14 cellular contexts compared by ENCODE assay signal in the genomic region with DNA sequence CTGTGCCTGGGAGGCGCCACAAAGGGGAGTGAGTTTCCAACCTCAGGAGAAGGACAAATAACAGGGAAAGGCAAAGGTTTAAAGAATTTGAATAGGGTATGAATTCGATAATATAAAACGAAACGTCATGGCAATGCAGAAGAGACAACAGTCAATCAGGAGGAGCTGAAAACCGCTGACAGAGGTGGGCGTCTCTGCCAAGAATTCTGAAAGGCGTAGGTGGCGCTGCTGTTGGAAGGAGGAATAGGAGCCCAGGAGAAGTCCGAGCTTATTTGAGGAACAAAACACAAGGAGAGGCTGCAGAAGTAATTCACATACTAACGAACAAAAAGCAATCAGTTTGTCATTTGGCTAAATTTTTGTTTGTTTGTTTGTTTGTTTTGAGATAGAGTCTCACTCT.
A peak's percentile ranks its signal among the peaks of the same experiment; 100 is the strongest.
DNase-seq lines count a peak whose midpoint lies in the region; ATAC-seq, FAIRE-seq and TF ChIP-seq lines count a peak whose summit lies in the region.
"Had no signal": no experiment of that assay in that cellular context is flagged by ENCODE, and none has a peak within 500 bp of the region (broad histone marks: within the 10 kb centered on the region; RNA-seq: fewer than 3 reads in every experiment).

No MANE protein-coding gene starts in this region.

- TF ChIP-seq RAD21 in H1 (IDR thresholded peaks at IDR 0.05 in 1 of 2, conservative IDR thresholded peaks at IDR 0.05 in 1 of 2; ENCODE audit: low read depth in 2 of 2, low read length in 2 of 2), result peak; percentile 14 to 23; a peak in 2 of 4 replicates

- H4K5ac ChIP-seq in H1 (ENCODE audit: insufficient read length, low read depth, low read length), result no peak overlapping the region

- FAIRE-seq in H1 (lab: Jason Lieb, UNC), result no peak

- H2AFZ ChIP-seq in H1 (ENCODE audit: low read length), result no peak overlapping the region

- no peak overlapping the region for H3K18ac ChIP-seq in H1 (ENCODE audit: extremely low read depth, low read length)

- no peak overlapping the region for H3K4me3 ChIP-seq in LNCaP clone FGC (ENCODE audit: low read depth, low read length)
- no peak overlapping the region for H3K4me3 ChIP-seq in H1 (ENCODE audit: extremely low read depth in 1 of 4, insufficient read depth in 2 of 4, low read depth in 3 of 4, low read length in 4 of 4)
- H3K4me3 ChIP-seq: BLaER1 had no signal

- H3K4me2 ChIP-seq in H1 (ENCODE audit: insufficient read depth in 1 of 2, low read depth in 2 of 2, low read length in 2 of 2), result no peak overlapping the region
- H3K4me2 ChIP-seq: BLaER1 had no signal

- no peaks in the 10 kb centered on the region for H3K79me1 ChIP-seq in H1 (ENCODE audit: low read depth, low read length)

- no peaks in the 10 kb centered on the region for H3K79me2 ChIP-seq in H1 (ENCODE audit: control insufficient read depth in 1 of 2, insufficient read depth in 2 of 2, low read length in 2 of 2)

- H3K4me1 ChIP-seq in H1 (replicated peaks in 1 of 4; ENCODE audit: control insufficient read depth in 3 of 4, insufficient read depth in 4 of 4, low read length in 3 of 4), result no peaks in the 10 kb centered on the region

- DNase-seq in NCI-H82 (lab: John Stamatoyannopoulos, UW) (peak; percentile 3), NCI-H82 treated with DMSO at 0.1 percent for 48 hours (lab: John Stamatoyannopoulos, UW; ENCODE audit: unreplicated experiment) (no peak), LNCaP clone FGC (ENCODE audit: low read depth) (no peak), H1 (ENCODE audit: low read depth in 1 of 2, low spot score in 2 of 2) (no peak), putamen (ENCODE audit: low spot score) (peak; percentile 45), chondrocyte (ENCODE audit: low spot score) (no peak)
- DNase-seq in activated T-helper 1 cell treated with anti-CD3 and anti-CD28 coated beads, Interleukin-12 subunit alpha, Interleukin-12 subunit beta, Interleukin-2, Interleukin-4 antibody, amounts not matched to agents 30 ng/mL and 10 ng/mL and 1 ng/mL, durations not matched to agents 14 hours and 24 hours and 36 hours (ENCODE audit: low spot score), result no peak
- DNase-seq: 8988T; AML-193; CD4-positive, CD25-positive, alpha-beta regulatory T cell; H7 had no signal

- H3K23me2 ChIP-seq in H1 (ENCODE audit: low read depth, low read length), result no peaks in the 10 kb centered on the region

- no peak overlapping the region for H2BK120ac ChIP-seq in H1 (replicated peaks; ENCODE audit: low read depth, low read length)

- WGBS in H1 (ENCODE audit: extremely low coverage in 1 of 2, insufficient coverage in 1 of 2, insufficient read length in 1 of 2, insufficient replicate concordance in 2 of 2, low coverage in 1 of 2, low lambda C conversion rate in 2 of 2, missing lambda C conversion rate in 1 of 2), 2 experiments, result 84% methylated on average over 10 of the region's 10 CpGs; no CpG with 5 or more reads in 1 of the 2 experiments

- no peaks in the 10 kb centered on the region for H3K27me3 Mint-ChIP-seq in chondrocyte (ENCODE audit: low read depth)
- H3K27me3 Mint-ChIP-seq in activated T-helper 1 cell treated with anti-CD3 and anti-CD28 coated beads, Interleukin-12 subunit alpha, Interleukin-12 subunit beta, Interleukin-2, Interleukin-4 antibody, amounts not matched to agents 30 ng/mL and 10 ng/mL and 1 ng/mL, durations not matched to agents 14 hours and 24 hours and 36 hours (ENCODE audit: insufficient read depth), result peaks cover 2% of the 10 kb centered on the region

- no peak overlapping the region for H3K27ac ChIP-seq in H1 (ENCODE audit: low read depth, low read length)
- H3K27ac ChIP-seq: BLaER1 had no signal

- no peak overlapping the region for H2BK15ac ChIP-seq in H1 (ENCODE audit: low read length)

- no peak overlapping the region for H4K8ac ChIP-seq in H1 (ENCODE audit: extremely low read depth, insufficient read depth, low read length)

- H3K36me3 ChIP-seq in H1 (ENCODE audit: control insufficient read depth in 2 of 4, insufficient read depth in 4 of 4, low read length in 3 of 4), result no peaks in the 10 kb centered on the region; a peak in 1 of 8 replicates
- H3K36me3 ChIP-seq: BLaER1 had no signal

- H4K20me1 ChIP-seq in H1 (replicated peaks in 1 of 2; ENCODE audit: control insufficient read depth in 1 of 2, insufficient read depth in 2 of 2, low read length in 2 of 2), result no peaks in the 10 kb centered on the region
- H4K20me1 ChIP-seq: BLaER1 had no signal

- no peak for TF ChIP-seq EP300 in H1 (IDR thresholded peaks at IDR 0.05; ENCODE audit: borderline replicate concordance in 1 of 2, low read depth in 2 of 2, low read length in 2 of 2)

- no peak overlapping the region for H2BK20ac ChIP-seq in H1 (ENCODE audit: low read length)

- H3K56ac ChIP-seq in H1 (replicated peaks; ENCODE audit: insufficient read length, low read depth, low read length), result no peak overlapping the region

- H3K9ac ChIP-seq in H1 (replicated peaks in 1 of 4; ENCODE audit: extremely low read depth in 1 of 4, low read depth in 3 of 4, low read length in 3 of 4), result no peak overlapping the region
- H3K9ac ChIP-seq: BLaER1 had no signal

- intact Hi-C loops in activated T-helper 1 cell treated with anti-CD3 and anti-CD28 coated beads, Interleukin-12 subunit alpha, Interleukin-12 subunit beta, Interleukin-2, Interleukin-4 antibody, amounts not matched to agents 30 ng/mL and 10 ng/mL and 1 ng/mL, durations not matched to agents 14 hours and 24 hours and 36 hours (cut with micrococcal nuclease), result no loop called here

- no peak overlapping the region for H3K27ac Mint-ChIP-seq in chondrocyte (ENCODE audit: unreplicated experiment)
- no peak overlapping the region for H3K27ac Mint-ChIP-seq in activated T-helper 1 cell treated with anti-CD3 and anti-CD28 coated beads, Interleukin-12 subunit alpha, Interleukin-12 subunit beta, Interleukin-2, Interleukin-4 antibody, amounts not matched to agents 30 ng/mL and 10 ng/mL and 1 ng/mL, durations not matched to agents 14 hours and 24 hours and 36 hours
- H3K27ac Mint-ChIP-seq: CD4-positive, CD25-positive, alpha-beta regulatory T cell; IgD-negative memory B cell had no signal

- no peaks in the 10 kb centered on the region for H3K9me3 ChIP-seq in H1 (ENCODE audit: insufficient read depth in 2 of 2, low read depth in 1 of 2, low read length in 1 of 2)
- H3K9me3 ChIP-seq: BLaER1 had no signal

- no peaks in the 10 kb centered on the region for H3K36me3 Mint-ChIP-seq in chondrocyte (ENCODE audit: low read depth)
- no peaks in the 10 kb centered on the region for H3K36me3 Mint-ChIP-seq in activated T-helper 1 cell treated with anti-CD3 and anti-CD28 coated beads, Interleukin-12 subunit alpha, Interleukin-12 subunit beta, Interleukin-2, Interleukin-4 antibody, amounts not matched to agents 30 ng/mL and 10 ng/mL and 1 ng/mL, durations not matched to agents 14 hours and 24 hours and 36 hours (ENCODE audit: low read depth)
- H3K36me3 Mint-ChIP-seq: CD4-positive, CD25-positive, alpha-beta regulatory T cell; IgD-negative memory B cell had no signal

- ATAC-seq in HG02571 (IDR thresholded peaks at IDR 0.05; ENCODE audit: unreplicated experiment), result no peak

- no peaks in the 10 kb centered on the region for H3K27me3 ChIP-seq in H1 (replicated peaks in 1 of 4; ENCODE audit: control insufficient read depth in 3 of 4, extremely low read depth in 1 of 4, insufficient read depth in 3 of 4, low read length in 3 of 4)
- H3K27me3 ChIP-seq: BLaER1 had no signal

- no peak for TF ChIP-seq POLR2A in H1 (IDR thresholded peaks at IDR 0.05; ENCODE audit: control extremely low read depth in 1 of 2, low read depth in 2 of 2, low read length in 2 of 2)

- peaks cover 13% of the 10 kb centered on the region for H3K4me1 Mint-ChIP-seq in chondrocyte (ENCODE audit: low read depth)
- no peaks in the 10 kb centered on the region for H3K4me1 Mint-ChIP-seq in activated T-helper 1 cell treated with anti-CD3 and anti-CD28 coated beads, Interleukin-12 subunit alpha, Interleukin-12 subunit beta, Interleukin-2, Interleukin-4 antibody, amounts not matched to agents 30 ng/mL and 10 ng/mL and 1 ng/mL, durations not matched to agents 14 hours and 24 hours and 36 hours (ENCODE audit: low read depth)
- H3K4me1 Mint-ChIP-seq: CD4-positive, CD25-positive, alpha-beta regulatory T cell; IgD-negative memory B cell had no signal

- no peak overlapping the region for H3K4ac ChIP-seq in H1 (replicated peaks; ENCODE audit: insufficient read length, low read depth, low read length)

- H4K91ac ChIP-seq in H1 (replicated peaks; ENCODE audit: insufficient read length, low read length), result no peak overlapping the region

- CTCF ChIA-PET in H1 (lab: Charles Lee; ENCODE audit: partially characterized antibody), result interaction anchor here (0.9 to 1.5 kb wide), 6 partner anchors 13 to 409 kb away, joined by 3 to 6 read pairs (median 3); no protein-coding TSS in a partner anchor

- no peak overlapping the region for H2BK12ac ChIP-seq in H1 (ENCODE audit: low read depth, low read length)

- no peak overlapping the region for H3K14ac ChIP-seq in H1 (ENCODE audit: insufficient read length)

- no peaks in the 10 kb centered on the region for H3K9me3 Mint-ChIP-seq in chondrocyte (ENCODE audit: low read depth)
- H3K9me3 Mint-ChIP-seq in activated T-helper 1 cell treated with anti-CD3 and anti-CD28 coated beads, Interleukin-12 subunit alpha, Interleukin-12 subunit beta, Interleukin-2, Interleukin-4 antibody, amounts not matched to agents 30 ng/mL and 10 ng/mL and 1 ng/mL, durations not matched to agents 14 hours and 24 hours and 36 hours, result no peaks in the 10 kb centered on the region

- no peak overlapping the region for H3K4me3 Mint-ChIP-seq in chondrocyte (ENCODE audit: unreplicated experiment)
- no peak overlapping the region for H3K4me3 Mint-ChIP-seq in activated T-helper 1 cell treated with anti-CD3 and anti-CD28 coated beads, Interleukin-12 subunit alpha, Interleukin-12 subunit beta, Interleukin-2, Interleukin-4 antibody, amounts not matched to agents 30 ng/mL and 10 ng/mL and 1 ng/mL, durations not matched to agents 14 hours and 24 hours and 36 hours
- H3K4me3 Mint-ChIP-seq: CD4-positive, CD25-positive, alpha-beta regulatory T cell; IgD-negative memory B cell had no signal

- POLR2A ChIA-PET in H1 (lab: Charles Lee; ENCODE audit: partially characterized antibody), result no interaction called here

- no peak overlapping the region for H2AK5ac ChIP-seq in H1 (ENCODE audit: low read depth, low read length)

- H3K23ac ChIP-seq in H1 (ENCODE audit: insufficient read length), result no peak overlapping the region

- H2BK5ac ChIP-seq in H1 (ENCODE audit: low read depth, low read length), result no peak overlapping the region

- TF ChIP-seq CTCF in LNCaP clone FGC (IDR thresholded peaks at IDR 0.05; ENCODE audit: control insufficient read depth, extremely low read depth, insufficient read depth) (0 out of 2 replicates have a peak, but pooled peaks have one; percentile 11), H1 (IDR thresholded peaks at IDR 0.05; ENCODE audit: control extremely low read depth in 1 of 3, insufficient read depth in 1 of 3, low read depth in 1 of 3, low read length in 3 of 3) (peak in 2 of 3 experiments; percentile 9 to 12; a peak in 2 of 4 replicates), chondrocyte (IDR thresholded peaks at IDR 0.05) (no peak)

TF ChIP-seq in H1, 55 proteins besides CTCF, POLR2A, EP300 and RAD21 (continues in another document):
- TF ChIP-seq BRCA1 (IDR thresholded peaks at IDR 0.05; ENCODE audit: low read depth, low read length) (no peak), CEBPB (IDR thresholded peaks at IDR 0.05; ENCODE audit: low read depth, low read length) (no peak), SP4 (IDR thresholded peaks at IDR 0.05; ENCODE audit: low read length) (no peak), JUND (IDR thresholded peaks at IDR 0.05; ENCODE audit: low read length) (no peak)

Comparison
In these comparisons a context has a peak if more than half of its experiments do, and no peak if none do; other contexts are left out.
1. DNase-seq: peak in NCI-H82 (single experiment) and putamen (single experiment); none in NCI-H82 treated with DMSO at 0.1 percent for 48 hours (single experiment), LNCaP clone FGC (single experiment), H1 (0 of 2), chondrocyte (single experiment) and activated T-helper 1 cell treated with anti-CD3 and anti-CD28 coated beads, Interleukin-12 subunit alpha, Interleukin-12 subunit beta, Interleukin-2, Interleukin-4 antibody, amounts not matched to agents 30 ng/mL and 10 ng/mL and 1 ng/mL, durations not matched to agents 14 hours and 24 hours and 36 hours (single experiment).